In the genomic region with DNA sequence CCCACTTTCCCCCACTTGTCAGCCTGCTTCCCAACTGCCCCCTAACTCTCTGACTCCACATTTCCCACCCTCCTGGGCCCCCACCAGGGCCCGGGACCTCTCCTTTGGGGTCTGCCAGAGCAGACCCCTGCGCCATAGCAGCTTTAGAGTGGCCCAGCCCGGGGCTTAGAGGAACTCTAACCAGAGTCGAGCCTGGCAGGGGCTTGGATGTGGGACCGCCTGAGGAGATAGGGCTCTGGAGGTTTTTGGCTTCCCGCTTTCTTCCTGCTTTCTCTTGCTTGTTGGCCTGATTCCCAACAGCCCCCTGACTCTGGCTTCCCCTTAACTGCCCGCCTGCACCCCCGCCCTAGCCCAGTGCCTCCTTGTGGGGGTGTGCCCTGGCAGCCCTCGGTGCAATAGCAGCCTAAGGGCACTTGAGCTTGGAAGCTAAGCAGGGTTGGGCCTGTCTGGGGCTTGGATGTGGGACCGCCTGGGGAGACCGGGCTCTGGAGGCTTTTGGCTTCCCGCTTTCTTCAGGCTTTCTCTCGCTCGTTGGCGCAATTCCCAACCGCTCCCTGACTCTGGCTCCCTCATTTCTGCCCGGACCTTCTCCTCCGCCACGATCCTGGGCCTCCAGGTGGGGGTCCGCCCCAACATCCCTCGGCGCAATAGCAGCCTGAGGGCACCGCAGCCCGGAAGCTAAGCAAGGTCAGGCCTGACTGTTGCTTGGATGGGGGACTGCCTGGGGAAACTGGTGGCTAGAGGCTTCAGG, we compare ENCODE assay signal across 19 cellular contexts.
DNase-seq lines count a peak whose midpoint lies in the region; ATAC-seq and TF ChIP-seq lines count a peak whose summit lies in the region.
"Had no signal": no experiment of that assay in that cellular context is flagged by ENCODE, and none has a peak within 500 bp of the region (broad histone marks: within the 10 kb centered on the region; RNA-seq: fewer than 3 reads in every experiment).

No MANE protein-coding gene starts in this region.

- no peak overlapping the region for H3K27ac ChIP-seq in PC-9
- no peak overlapping the region for H3K27ac ChIP-seq in lower lobe of right lung
- no peak overlapping the region for H3K27ac ChIP-seq in spleen

- no peaks in the 10 kb centered on the region for H3K9me2 ChIP-seq in PC-9 (ENCODE audit: insufficient read depth)

- peak; percentile 25 for DNase-seq in Right ventricle myocardium inferior (ENCODE audit: missing footprints)
- no peak for DNase-seq in Right ventricle myocardium superior
- DNase-seq in PC-9, result no peak
- DNase-seq in lower lobe of right lung, result peak; percentile 43
- peak; percentile 70 for DNase-seq in spleen
- no peak for DNase-seq in NK-92 (lab: John Stamatoyannopoulos, UW; ENCODE audit: unreplicated experiment)
- DNase-seq in SHP77 (lab: John Stamatoyannopoulos, UW), result no peak
- DNase-seq in NCI-H2196 (lab: John Stamatoyannopoulos, UW; ENCODE audit: unreplicated experiment), result no peak
- DNase-seq: BE2C; CD4-positive, CD25-positive, alpha-beta regulatory T cell; COR-L47; DMS 273 treated with DMSO at 0.1 percent for 48 hours; HFFc6; KG1; MV-4-11; NCI-H1694 treated with DMSO at 0.1 percent for 48 hours; NCI-H226; NCI-H524 treated with DMSO at 0.1 percent for 48 hours had no signal

- no peaks in the 10 kb centered on the region for H3F3A ChIP-seq in PC-9 (ENCODE audit: insufficient read depth, low read depth)

- CTCF ChIA-PET in PC-9 (lab: Charles Lee), result no interaction called here

- WGBS in spleen, 5 donors, result 89 to 92% (median 90%) methylated on average over 24 of the region's 24 CpGs

- intact Hi-C loops in Right ventricle myocardium inferior (cut with DNase I) (no loop called here), Right ventricle myocardium superior (cut with DNase I) (no loop called here), PC-9 (cut with micrococcal nuclease; ENCODE audit: unreplicated experiment) (no loop called here), lower lobe of right lung (cut with DNase I) (no loop called here), spleen (cut with DNase I; ENCODE audit: low total_unique reads) (no loop called here)

- H3K27me3 ChIP-seq in PC-9 (ENCODE audit: insufficient read depth, low read depth), result no peaks in the 10 kb centered on the region
- no peaks in the 10 kb centered on the region for H3K27me3 ChIP-seq in lower lobe of right lung (ENCODE audit: low read depth)
- no peaks in the 10 kb centered on the region for H3K27me3 ChIP-seq in spleen (replicated peaks in 1 of 7)
- H3K27me3 ChIP-seq: BE2C had no signal

- POLR2A ChIA-PET in PC-9 (lab: Charles Lee; ENCODE audit: unreplicated experiment), result no interaction called here

- H4K20me1 ChIP-seq in PC-9 (ENCODE audit: insufficient read depth), result no peaks in the 10 kb centered on the region

- H3K79me2 ChIP-seq in PC-9 (ENCODE audit: low read depth), result no peaks in the 10 kb centered on the region

- no peak for TF ChIP-seq CTCF in PC-9 (conservative IDR thresholded peaks at IDR 0.05)
- TF ChIP-seq CTCF in lower lobe of right lung (IDR thresholded peaks at IDR 0.05), result no peak
- TF ChIP-seq CTCF in spleen (IDR thresholded peaks at IDR 0.05 in 8 of 11, conservative IDR thresholded peaks at IDR 0.05 in 3 of 11), result no peak

- H3K9me3 ChIP-seq in PC-9 (ENCODE audit: insufficient read depth, low read depth) (no peaks in the 10 kb centered on the region), lower lobe of right lung (peaks cover 3% of the 10 kb centered on the region), spleen (peaks cover 0 to 100% (median 94%) of the 10 kb centered on the region in 8 donors)
- H3K9me3 ChIP-seq: BE2C had no signal

- H3K4me3 ChIP-seq in PC-9 (no peak overlapping the region), lower lobe of right lung (no peak overlapping the region), spleen (no peak overlapping the region)

- no peaks in the 10 kb centered on the region for H3K36me3 ChIP-seq in PC-9 (ENCODE audit: low read depth)
- H3K36me3 ChIP-seq in lower lobe of right lung, result no peaks in the 10 kb centered on the region
- H3K36me3 ChIP-seq in spleen, result no peaks in the 10 kb centered on the region
- H3K36me3 ChIP-seq: BE2C had no signal

- ATAC-seq in Right ventricle myocardium inferior (no peak), Right ventricle myocardium superior (ENCODE audit: poor library complexity) (no peak), lower lobe of right lung (no peak)
- ATAC-seq: HepG2 had no signal

- no peaks in the 10 kb centered on the region for H3K4me1 ChIP-seq in PC-9 (replicated peaks; ENCODE audit: insufficient read depth)
- no peaks in the 10 kb centered on the region for H3K4me1 ChIP-seq in lower lobe of right lung
- H3K4me1 ChIP-seq in spleen, result no peaks in the 10 kb centered on the region
- H3K4me1 ChIP-seq: BE2C had no signal

- no TSS peak for BruUV-seq in PC-9 (replicated peaks; lab: Mats Ljungman, UMichigan)

- no peak for TF ChIP-seq POLR2A in spleen (IDR thresholded peaks at IDR 0.05)

- 0 out of 2 replicates have a peak overlapping the region, but pooled peaks have one; percentile 24 for H2AFZ ChIP-seq in PC-9

- peak overlapping the region; percentile 42 for H3K4me2 ChIP-seq in PC-9

Comparison
In these comparisons a context has a peak if more than half of its experiments do, and no peak if none do; other contexts are left out.
1. DNase-seq: peak in Right ventricle myocardium inferior (single experiment), lower lobe of right lung (single experiment) and spleen (single experiment); none in Right ventricle myocardium superior (single experiment), PC-9 (0 of 2), NK-92 (single experiment), SHP77 (0 of 2) and NCI-H2196 (single experiment).